In the genomic region with DNA sequence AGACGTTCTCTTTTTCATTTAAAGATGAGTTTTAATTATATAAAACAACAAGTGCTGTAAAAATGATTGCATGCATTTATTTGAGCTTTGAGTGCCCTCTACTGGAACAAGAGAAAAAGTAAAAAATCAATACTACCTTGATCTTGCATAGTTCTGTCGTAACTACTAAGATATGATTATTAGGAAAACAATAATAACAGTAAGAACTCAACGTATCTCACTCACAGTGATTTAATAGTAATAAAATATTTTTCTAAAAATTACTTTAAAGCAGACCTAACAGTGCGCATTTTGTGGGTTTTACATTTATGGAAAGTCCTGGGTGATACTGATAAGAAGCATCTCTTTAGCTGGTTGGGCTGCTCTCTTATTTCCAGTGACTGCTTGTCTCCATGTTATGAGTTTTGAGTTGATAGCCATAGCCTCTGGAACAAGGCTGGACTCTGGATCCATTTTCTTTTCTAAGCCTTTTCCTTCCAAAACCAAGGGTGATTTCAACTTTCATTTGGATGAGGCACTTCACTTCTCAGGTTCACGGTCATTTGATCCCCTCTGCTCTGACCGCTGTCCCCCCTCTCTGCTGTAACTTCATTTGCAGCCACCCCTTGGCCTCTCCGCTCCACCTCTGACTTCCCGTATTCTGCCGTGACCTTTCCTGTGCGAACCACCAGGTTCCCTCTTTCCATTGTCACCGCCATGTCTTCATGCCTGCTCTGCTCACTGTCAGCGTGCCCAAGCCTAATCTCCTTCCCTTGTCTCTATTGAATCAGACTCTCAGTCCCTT, we compare ENCODE assay signal across 8 cellular contexts. TPM values are rescaled to one million over a fixed set of nuclear protein-coding genes. Genes with fewer than 3 reads are reported as not detected.
DNase-seq lines count a peak whose midpoint lies in the region; ATAC-seq and TF ChIP-seq lines count a peak whose summit lies in the region.

No MANE protein-coding gene starts in this region.

- ATAC-seq in Right ventricle myocardium inferior, result no peak
- no peak for ATAC-seq in GM18520 (IDR thresholded peaks at IDR 0.05; ENCODE audit: unreplicated experiment)

- DNase-seq in Right ventricle myocardium inferior (ENCODE audit: missing footprints), result peak; percentile 72
- DNase-seq in right atrium auricular region (ENCODE audit: low spot score), result no peak
- peak; percentile 41 for DNase-seq in HT-29 (ENCODE audit: low spot score)
- peak; percentile 25 to 50 for DNase-seq in cardiac fibroblast (ENCODE audit: low read depth in 2 of 2)
- no peak for DNase-seq in KG1 (lab: John Stamatoyannopoulos, UW)
- DNase-seq in SIG-M5 (lab: John Stamatoyannopoulos, UW), result no peak

- H3K4me3 ChIP-seq in right atrium auricular region (no peak overlapping the region), cardiac fibroblast (replicated peaks in 1 of 2; ENCODE audit: low read depth in 2 of 2, low read length in 2 of 2) (no peak overlapping the region), parathyroid adenoma (ENCODE audit: low read depth, low read length) (no peak overlapping the region)

- no peak overlapping the region for H2AFZ ChIP-seq in parathyroid adenoma

- no peaks in the 10 kb centered on the region for H3K27me3 ChIP-seq in right atrium auricular region
- H3K27me3 ChIP-seq in parathyroid adenoma (ENCODE audit: control insufficient read depth, insufficient read depth, low read length), result no peaks in the 10 kb centered on the region

- H3K4me1 ChIP-seq in right atrium auricular region (no peaks in the 10 kb centered on the region), parathyroid adenoma (no peaks in the 10 kb centered on the region)

- TF ChIP-seq CTCF in right atrium auricular region (IDR thresholded peaks at IDR 0.05), result peak in 1 of 2 donors; percentile 52
- peak; percentile 35 for TF ChIP-seq CTCF in cardiac fibroblast (IDR thresholded peaks at IDR 0.05; ENCODE audit: low read depth, low read length)
- peak; percentile 5 for TF ChIP-seq CTCF in parathyroid adenoma (IDR thresholded peaks at IDR 0.05)

- no peak overlapping the region for H3K4me2 ChIP-seq in parathyroid adenoma (ENCODE audit: low read length)

- H3K36me3 ChIP-seq in right atrium auricular region, result no peaks in the 10 kb centered on the region
- H3K36me3 ChIP-seq in parathyroid adenoma (ENCODE audit: control insufficient read depth, insufficient read depth, low read length), result no peaks in the 10 kb centered on the region

- intact Hi-C loops in Right ventricle myocardium inferior (cut with DNase I), result no loop called here

- H3K27ac ChIP-seq in right atrium auricular region, result no peak overlapping the region
- no peak overlapping the region for H3K27ac ChIP-seq in parathyroid adenoma

- H3K79me2 ChIP-seq in parathyroid adenoma, result no peaks in the 10 kb centered on the region

- no peak overlapping the region for H3K9ac ChIP-seq in parathyroid adenoma

- H3K9me3 ChIP-seq in right atrium auricular region, result peaks cover 0 to 4% of the 10 kb centered on the region in 2 donors
- H3K9me3 ChIP-seq in parathyroid adenoma (ENCODE audit: control insufficient read depth, low read length), result no peaks in the 10 kb centered on the region

RNA-seq across cellular contexts. Expression of a gene that starts 29.6 kb away (rescaled TPM):
- total RNA-seq in Right ventricle myocardium inferior (0.89 TPM), right atrium auricular region (10 to 100 TPM in 1 of 2 donors, 1 to 10 TPM in 1; 4.0 to 22.2 TPM)
- not detected in 2 replicates for total RNA-seq in HT-29 (2014; rRNA removed; shearing (Covaris generic))

Comparison
In these comparisons a context has a peak if more than half of its experiments do, and no peak if none do; other contexts are left out.
1. DNase-seq: peak in Right ventricle myocardium inferior (single experiment), HT-29 (single experiment) and cardiac fibroblast (2 of 2); none in right atrium auricular region (single experiment), KG1 (single experiment) and SIG-M5 (single experiment).